ENCODE assay signal across 34 cellular contexts in the genomic region with DNA sequence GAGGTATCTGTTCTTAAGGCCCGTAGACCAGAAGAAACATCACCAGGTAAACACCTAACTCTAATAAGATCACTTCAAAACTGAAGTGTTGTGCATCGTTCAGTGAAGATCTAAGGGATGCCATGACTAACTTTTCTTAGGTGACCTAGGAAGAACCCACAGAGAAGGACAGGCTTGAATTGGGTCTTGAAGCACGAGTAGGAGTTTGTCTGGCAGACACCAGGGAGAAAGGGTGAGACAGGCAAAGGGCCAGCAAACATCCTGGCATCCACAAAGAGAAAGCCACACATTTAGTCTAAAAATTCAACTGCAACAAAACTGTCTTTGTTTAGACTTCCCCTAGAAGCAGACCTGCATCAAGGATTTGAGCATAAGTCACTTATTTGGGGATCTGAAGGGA. TPM values are rescaled to one million over a fixed set of nuclear protein-coding genes. Genes with fewer than 3 reads are reported as not detected.
"Had no signal": no experiment of that assay in that cellular context is flagged by ENCODE, and none has a peak within 500 bp of the region (broad histone marks: within the 10 kb centered on the region; RNA-seq: fewer than 3 reads in every experiment).

No MANE protein-coding gene starts in this region.

- H3K9ac ChIP-seq: neural progenitor cell, parathyroid adenoma had no signal

- H3K79me2 ChIP-seq: parathyroid adenoma had no signal

- H3K36me3 Mint-ChIP-seq: natural killer cell; stimulated activated memory B cell treated with anti-CD40 and anti-IgM and Interleukin-4, amounts not matched to agents 10 μg/mL and 1 μg/mL and 100 μg/mL, for 72 hours; type B pancreatic cell had no signal

- H3K4me3 ChIP-seq: neural progenitor cell, ovary, psoas muscle, skin epidermis, smooth muscle cell, spleen, suprapubic skin, testis, tibial artery, transverse colon, upper lobe of right lung, uterus had no signal

- H3K4me1 Mint-ChIP-seq: natural killer cell; nephron; stimulated activated memory B cell treated with anti-CD40 and anti-IgM and Interleukin-4, amounts not matched to agents 10 μg/mL and 1 μg/mL and 100 μg/mL, for 72 hours had no signal

- ATAC-seq: naive thymus-derived CD4-positive, alpha-beta T cell; natural killer cell; psoas muscle; right cardiac atrium; sciatic nerve; stimulated activated memory B cell treated with anti-CD40 and anti-IgM and Interleukin-4, amounts not matched to agents 10 μg/mL and 1 μg/mL and 100 μg/mL, for 72 hours; stimulated activated naive CD8-positive, alpha-beta T cell treated with anti-CD3 and anti-CD28 coated beads, Interleukin-15, amount 100 ng/mL, for 72 hours; stimulated activated naive CD8-positive, alpha-beta T cell treated with anti-CD3 and anti-CD28 coated beads, Interleukin-15, Interleukin-2, amounts not matched to agents 100 U/mL and 50 U/mL, for 24 hours; upper lobe of right lung had no signal

- H3K4me2 ChIP-seq: neural progenitor cell, smooth muscle cell had no signal

- H3K9me3 ChIP-seq: neutrophil, ovary, suprapubic skin, testis, transverse colon, uterus had no signal

- H3K27me3 Mint-ChIP-seq: progenitor cell of endocrine pancreas had no signal

- H3K4me1 ChIP-seq: parathyroid adenoma, psoas muscle, spleen, testis, transverse colon, upper lobe of right lung, uterus had no signal

- H3K27ac ChIP-seq: neural progenitor cell, neutrophil, ovary, parathyroid adenoma, psoas muscle, skin epidermis, spleen, suprapubic skin, testis, tibial artery, transverse colon, upper lobe of right lung, uterus had no signal

- H3K4me3 Mint-ChIP-seq: naive thymus-derived CD4-positive, alpha-beta T cell; natural killer cell; nephron; neural progenitor cell; stimulated activated memory B cell treated with anti-CD40 and anti-IgM and Interleukin-4, amounts not matched to agents 10 μg/mL and 1 μg/mL and 100 μg/mL, for 72 hours; stimulated activated naive CD8-positive, alpha-beta T cell treated with anti-CD3 and anti-CD28 coated beads, Interleukin-15, amount 100 ng/mL, for 72 hours; type B pancreatic cell had no signal

- H3K9me3 Mint-ChIP-seq: natural killer cell; stimulated activated memory B cell treated with anti-CD40 and anti-IgM and Interleukin-4, amounts not matched to agents 10 μg/mL and 1 μg/mL and 100 μg/mL, for 72 hours had no signal

- DNase-seq: naive thymus-derived CD4-positive, alpha-beta T cell; natural killer cell; nucleus accumbens; ovary; posterior cingulate gyrus; psoas muscle; right cardiac atrium; spleen; stimulated activated CD4-positive, alpha-beta T cell treated with anti-CD3 and anti-CD28 coated beads, Interleukin-12 subunit alpha, Interleukin-12 subunit beta, amount 100 ng/mL, for 4 hours; stimulated activated CD4-positive, alpha-beta T cell treated with anti-CD3 and anti-CD28 coated beads, Interleukin-1b, Interleukin-23, amount 100 ng/mL, for 48 hours; stimulated activated CD4-positive, alpha-beta T cell treated with anti-CD3 and anti-CD28 coated beads, Interleukin-4, amount 100 ng/mL, for 1 hour; stimulated activated CD4-positive, alpha-beta T cell treated with anti-CD3 and anti-CD28 coated beads, Interleukin-4, amount 100 ng/mL, for 4 hours; stimulated activated CD8-positive, alpha-beta memory T cell treated with anti-CD3 and anti-CD28 coated beads, Interleukin-4, amount 100 ng/mL, for 48 hours; stimulated activated naive CD4-positive, alpha-beta T cell; stimulated activated naive CD8-positive, alpha-beta T cell treated with anti-CD3 and anti-CD28 coated beads, Interleukin-15, amount 100 ng/mL, for 72 hours; stimulated activated naive CD8-positive, alpha-beta T cell treated with anti-CD3 and anti-CD28 coated beads, Interleukin-15, Interleukin-2, amounts not matched to agents 100 U/mL and 50 U/mL, for 24 hours; substantia nigra; testis; tibial artery; transverse colon; upper lobe of right lung; uterus had no signal

- H3K36me3 ChIP-seq: neural progenitor cell, neutrophil, ovary, spleen, suprapubic skin, tibial artery, transverse colon, upper lobe of right lung, uterus had no signal

- H2AFZ ChIP-seq: neural progenitor cell, parathyroid adenoma had no signal

- H3K27me3 ChIP-seq: neural progenitor cell, ovary, suprapubic skin, testis, tibial artery, transverse colon, upper lobe of right lung, uterus had no signal

- H3K27ac Mint-ChIP-seq: natural killer cell; nephron; progenitor cell of endocrine pancreas; stimulated activated memory B cell treated with anti-CD40 and anti-IgM and Interleukin-4, amounts not matched to agents 10 μg/mL and 1 μg/mL and 100 μg/mL, for 72 hours; stimulated activated naive CD8-positive, alpha-beta T cell treated with anti-CD3 and anti-CD28 coated beads, Interleukin-15, amount 100 ng/mL, for 72 hours; type B pancreatic cell had no signal

RNA-seq across cellular contexts. Expression of a gene that starts 15.5 kb away (rescaled TPM):
- polyA plus RNA-seq: neural cell had no signal
